Comparison of ENCODE assay signal across 9 cellular contexts in the genomic region with DNA sequence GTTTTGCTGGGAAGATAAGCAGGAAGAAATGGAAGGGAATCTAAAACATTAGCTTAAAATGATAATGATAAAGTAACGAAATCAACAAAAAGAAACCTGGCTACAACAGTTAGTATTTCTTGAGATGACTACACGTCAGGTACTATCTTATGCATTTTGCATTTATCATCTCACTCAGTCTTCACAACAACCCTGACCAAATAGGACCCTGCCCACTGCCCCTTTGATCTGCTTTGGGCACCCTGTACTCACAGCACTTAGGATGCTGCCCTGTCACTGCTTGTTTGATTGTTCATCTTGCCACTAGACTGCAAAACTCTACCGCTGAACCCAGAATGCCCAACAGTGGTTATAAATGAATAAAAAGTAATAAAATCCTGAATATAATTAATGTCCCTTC. TPM values are rescaled to one million over a fixed set of nuclear protein-coding genes. Genes with fewer than 3 reads are reported as not detected.
"Had no signal": no experiment of that assay in that cellular context is flagged by ENCODE, and none has a peak within 500 bp of the region (broad histone marks: within the 10 kb centered on the region; RNA-seq: fewer than 3 reads in every experiment).

No MANE protein-coding gene starts in this region.

- FAIRE-seq: K562 had no signal

- H3K4me2 ChIP-seq: KMS-11 had no signal

- H3K9ac ChIP-seq: GM23248, KMS-11 had no signal

- DNase-seq: GM23248, GOT3, H7, IMR-90 had no signal

- H2AFZ ChIP-seq: GM23248 had no signal

- ATAC-seq: HCT116, K562 had no signal

- H3K27ac ChIP-seq: GM23248, KMS-11 had no signal

- H3K9me3 ChIP-seq: HAP-1 had no signal

- H3K4me1 ChIP-seq: HAP-1 had no signal

- H3K4me3 ChIP-seq: GM23248, HAP-1, K562 had no signal

RNA-seq across cellular contexts. Expression of a gene that starts 45.2 kb away (rescaled TPM):
- total RNA-seq: GM23248, H4, IMR-90, K562 had no signal
- polyA plus RNA-seq: IMR-90 had no signal
